In genomic region chr18:25350561-25351201, GRCh38 we compare ENCODE assay signal across 1 cellular context.
A peak's percentile ranks its signal among the peaks of the same experiment; 100 is the strongest.
TF ChIP-seq lines count a peak whose summit lies in the region.

No MANE protein-coding gene starts in this region.

TF ChIP-seq in HEK293, 187 proteins besides CTCF, POLR2A, EP300 and RAD21 (continued from another document):
- TF ChIP-seq PATZ1 (tag by site-specific recombination; IDR thresholded peaks at IDR 0.05) (peak; percentile 87), ZNF677 (tag by site-specific recombination; IDR thresholded peaks at IDR 0.05) (no peak), PRDM10 (tag by site-specific recombination; IDR thresholded peaks at IDR 0.05) (peak; percentile 39), ZNF133 (tag by site-specific recombination; IDR thresholded peaks at IDR 0.05) (no peak), ZIC2 (tag by site-specific recombination; IDR thresholded peaks at IDR 0.05) (peak; percentile 17; the same call in 1 of the 2 replicates), ZNF248 (tag by site-specific recombination; IDR thresholded peaks at IDR 0.05) (no peak), YY2 (tag by site-specific recombination; IDR thresholded peaks at IDR 0.05) (no peak), ZNF791 (tag by site-specific recombination; IDR thresholded peaks at IDR 0.05) (no peak), ZNF138 (tag by site-specific recombination; IDR thresholded peaks at IDR 0.05; ENCODE audit: borderline replicate concordance) (no peak), ZNF610 (tag by site-specific recombination; IDR thresholded peaks at IDR 0.05; ENCODE audit: borderline replicate concordance) (no peak), ZNF658 (tag by site-specific recombination; IDR thresholded peaks at IDR 0.05) (no peak), ZNF585B (tag by site-specific recombination; IDR thresholded peaks at IDR 0.05) (no peak), ZNF114 (tag by site-specific recombination; IDR thresholded peaks at IDR 0.05) (no peak), OVOL3 (tag by site-specific recombination; IDR thresholded peaks at IDR 0.05) (no peak), ZNF76 (tag by site-specific recombination; IDR thresholded peaks at IDR 0.05; ENCODE audit: borderline replicate concordance, low read depth) (no peak), ZFP69B (tag by site-specific recombination; IDR thresholded peaks at IDR 0.05) (no peak), ZNF366 (tag by site-specific recombination; conservative IDR thresholded peaks at IDR 0.05) (peak; percentile 82), ZSCAN5A (tag by site-specific recombination; IDR thresholded peaks at IDR 0.05) (no peak), PRDM6 (tag by site-specific recombination; IDR thresholded peaks at IDR 0.05) (no peak), OSR2 (tag by site-specific recombination; IDR thresholded peaks at IDR 0.05) (no peak), ZNF426 (tag by site-specific recombination; IDR thresholded peaks at IDR 0.05) (no peak), ZNF404 (tag by site-specific recombination; IDR thresholded peaks at IDR 0.05) (no peak), ZBTB20 (tag by site-specific recombination; IDR thresholded peaks at IDR 0.05) (no peak; the same call in 1 of the 2 replicates), ZNF10 (tag by site-specific recombination; IDR thresholded peaks at IDR 0.05) (no peak), BCL11A (tag by site-specific recombination; IDR thresholded peaks at IDR 0.05; ENCODE audit: low read depth) (no peak), IKZF3 (tag by site-specific recombination; IDR thresholded peaks at IDR 0.05) (no peak), SP3 (tag by site-specific recombination; IDR thresholded peaks at IDR 0.05) (peak; percentile 10), ZNF707 (tag by site-specific recombination; IDR thresholded peaks at IDR 0.05) (no peak), ZSCAN23 (tag by site-specific recombination; IDR thresholded peaks at IDR 0.05) (no peak)
- TF ChIP-seq, protein P1, sequence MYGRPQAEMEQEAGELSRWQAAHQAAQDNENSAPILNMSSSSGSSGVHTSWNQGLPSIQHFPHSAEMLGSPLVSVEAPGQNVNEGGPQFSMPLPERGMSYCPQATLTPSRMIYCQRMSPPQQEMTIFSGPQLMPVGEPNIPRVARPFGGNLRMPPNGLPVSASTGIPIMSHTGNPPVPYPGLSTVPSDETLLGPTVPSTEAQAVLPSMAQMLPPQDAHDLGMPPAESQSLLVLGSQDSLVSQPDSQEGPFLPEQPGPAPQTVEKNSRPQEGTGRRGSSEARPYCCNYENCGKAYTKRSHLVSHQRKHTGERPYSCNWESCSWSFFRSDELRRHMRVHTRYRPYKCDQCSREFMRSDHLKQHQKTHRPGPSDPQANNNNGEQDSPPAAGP (tag by site-specific recombination; IDR thresholded peaks at IDR 0.05), result no peak; the same call in 1 of the 2 replicates
- TF ChIP-seq, protein P2, sequence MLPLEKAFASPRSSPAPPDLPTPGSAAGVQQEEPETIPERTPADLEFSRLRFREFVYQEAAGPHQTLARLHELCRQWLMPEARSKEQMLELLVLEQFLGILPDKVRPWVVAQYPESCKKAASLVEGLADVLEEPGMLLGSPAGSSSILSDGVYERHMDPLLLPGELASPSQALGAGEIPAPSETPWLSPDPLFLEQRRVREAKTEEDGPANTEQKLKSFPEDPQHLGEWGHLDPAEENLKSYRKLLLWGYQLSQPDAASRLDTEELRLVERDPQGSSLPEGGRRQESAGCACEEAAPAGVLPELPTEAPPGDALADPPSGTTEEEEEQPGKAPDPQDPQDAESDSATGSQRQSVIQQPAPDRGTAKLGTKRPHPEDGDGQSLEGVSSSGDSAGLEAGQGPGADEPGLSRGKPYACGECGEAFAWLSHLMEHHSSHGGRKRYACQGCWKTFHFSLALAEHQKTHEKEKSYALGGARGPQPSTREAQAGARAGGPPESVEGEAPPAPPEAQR (tag by site-specific recombination; IDR thresholded peaks at IDR 0.05), result no peak
- TF ChIP-seq, protein P3, sequence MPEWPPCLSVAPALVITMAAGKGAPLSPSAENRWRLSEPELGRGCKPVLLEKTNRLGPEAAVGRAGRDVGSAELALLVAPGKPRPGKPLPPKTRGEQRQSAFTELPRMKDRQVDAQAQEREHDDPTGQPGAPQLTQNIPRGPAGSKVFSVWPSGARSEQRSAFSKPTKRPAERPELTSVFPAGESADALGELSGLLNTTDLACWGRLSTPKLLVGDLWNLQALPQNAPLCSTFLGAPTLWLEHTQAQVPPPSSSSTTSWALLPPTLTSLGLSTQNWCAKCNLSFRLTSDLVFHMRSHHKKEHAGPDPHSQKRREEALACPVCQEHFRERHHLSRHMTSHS (tag by site-specific recombination; IDR thresholded peaks at IDR 0.05), result no peak
- TF ChIP-seq, protein P4, sequence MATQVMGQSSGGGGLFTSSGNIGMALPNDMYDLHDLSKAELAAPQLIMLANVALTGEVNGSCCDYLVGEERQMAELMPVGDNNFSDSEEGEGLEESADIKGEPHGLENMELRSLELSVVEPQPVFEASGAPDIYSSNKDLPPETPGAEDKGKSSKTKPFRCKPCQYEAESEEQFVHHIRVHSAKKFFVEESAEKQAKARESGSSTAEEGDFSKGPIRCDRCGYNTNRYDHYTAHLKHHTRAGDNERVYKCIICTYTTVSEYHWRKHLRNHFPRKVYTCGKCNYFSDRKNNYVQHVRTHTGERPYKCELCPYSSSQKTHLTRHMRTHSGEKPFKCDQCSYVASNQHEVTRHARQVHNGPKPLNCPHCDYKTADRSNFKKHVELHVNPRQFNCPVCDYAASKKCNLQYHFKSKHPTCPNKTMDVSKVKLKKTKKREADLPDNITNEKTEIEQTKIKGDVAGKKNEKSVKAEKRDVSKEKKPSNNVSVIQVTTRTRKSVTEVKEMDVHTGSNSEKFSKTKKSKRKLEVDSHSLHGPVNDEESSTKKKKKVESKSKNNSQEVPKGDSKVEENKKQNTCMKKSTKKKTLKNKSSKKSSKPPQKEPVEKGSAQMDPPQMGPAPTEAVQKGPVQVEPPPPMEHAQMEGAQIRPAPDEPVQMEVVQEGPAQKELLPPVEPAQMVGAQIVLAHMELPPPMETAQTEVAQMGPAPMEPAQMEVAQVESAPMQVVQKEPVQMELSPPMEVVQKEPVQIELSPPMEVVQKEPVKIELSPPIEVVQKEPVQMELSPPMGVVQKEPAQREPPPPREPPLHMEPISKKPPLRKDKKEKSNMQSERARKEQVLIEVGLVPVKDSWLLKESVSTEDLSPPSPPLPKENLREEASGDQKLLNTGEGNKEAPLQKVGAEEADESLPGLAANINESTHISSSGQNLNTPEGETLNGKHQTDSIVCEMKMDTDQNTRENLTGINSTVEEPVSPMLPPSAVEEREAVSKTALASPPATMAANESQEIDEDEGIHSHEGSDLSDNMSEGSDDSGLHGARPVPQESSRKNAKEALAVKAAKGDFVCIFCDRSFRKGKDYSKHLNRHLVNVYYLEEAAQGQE (tag by site-specific recombination; IDR thresholded peaks at IDR 0.05), result no peak
